In the genomic region with DNA sequence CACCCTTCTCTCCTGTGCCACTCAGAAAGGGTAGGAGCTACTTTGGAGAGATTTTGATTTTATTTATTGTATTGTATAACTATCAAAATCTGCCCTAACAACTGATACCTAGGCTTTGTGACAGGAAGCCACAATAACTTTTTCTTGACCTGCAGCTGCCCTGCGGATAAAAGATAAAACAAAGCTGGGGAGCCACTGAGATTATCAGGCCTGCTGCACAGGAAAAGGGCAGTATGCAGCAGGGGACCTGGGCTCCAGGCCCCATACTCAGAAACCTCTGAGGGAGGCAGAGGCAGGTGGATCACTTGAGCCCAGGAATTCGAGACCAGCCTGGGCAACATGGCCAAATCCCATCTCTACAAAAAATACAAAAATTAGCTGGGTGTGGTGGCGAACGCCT, we compare ENCODE assay signal across 10 cellular contexts. TPM values are rescaled to one million over a fixed set of nuclear protein-coding genes. Genes with fewer than 3 reads are reported as not detected.
DNase-seq lines count a peak whose midpoint lies in the region; ATAC-seq and TF ChIP-seq lines count a peak whose summit lies in the region.
"Had no signal": no experiment of that assay in that cellular context is flagged by ENCODE, and none has a peak within 500 bp of the region (broad histone marks: within the 10 kb centered on the region; RNA-seq: fewer than 3 reads in every experiment).

No MANE protein-coding gene starts in this region.

- peaks cover 31% of the 10 kb centered on the region for H3F3A ChIP-seq in neural progenitor cell (ENCODE audit: low read depth)

- peak; percentile 26 for DNase-seq in OCI-M1 (lab: John Stamatoyannopoulos, UW)
- no peak for DNase-seq in dorsolateral prefrontal cortex
- no peak for DNase-seq in neural progenitor cell (ENCODE audit: low spot score)
- no peak for DNase-seq in NCI-H748 (lab: John Stamatoyannopoulos, UW; ENCODE audit: unreplicated experiment)
- no peak for DNase-seq in foreskin keratinocyte
- DNase-seq: mucosa of descending colon, NCI-H1105 treated with DMSO at 0.1 percent for 48 hours had no signal

- H3K4me3 ChIP-seq in ACC112 (ENCODE audit: low read depth, low read length), result no peak overlapping the region
- peak overlapping the region in 32 of 59 donors; percentile 58 to 96 (median 81) for H3K4me3 ChIP-seq in dorsolateral prefrontal cortex
- no peak overlapping the region for H3K4me3 ChIP-seq in neural progenitor cell

- H2AFZ ChIP-seq in ACC112 (ENCODE audit: low read length, unreplicated experiment), result no peak overlapping the region
- H2AFZ ChIP-seq in neural progenitor cell (replicated peaks), result no peak overlapping the region

- TF ChIP-seq CTCF in dorsolateral prefrontal cortex (IDR thresholded peaks at IDR 0.05 in 54 of 56, conservative IDR thresholded peaks at IDR 0.05 in 2 of 56; ENCODE audit: low read depth in 1 of 56, partially characterized antibody in 56 of 56), result no peak
- TF ChIP-seq CTCF in neural progenitor cell (IDR thresholded peaks at IDR 0.05), result no peak
- TF ChIP-seq CTCF in foreskin keratinocyte (conservative IDR thresholded peaks at IDR 0.05), result no peak

- intact Hi-C loops in dorsolateral prefrontal cortex (cut with DNase I), result loop anchor here in 1 of 2 donors (10.0 kb wide), 1 partner anchor 102 kb away; the partner anchor contains the start of gene PCIF1

- no peaks in the 10 kb centered on the region for H4K20me1 ChIP-seq in neural progenitor cell (ENCODE audit: low read depth)

- H3K9me3 ChIP-seq in neural progenitor cell (ENCODE audit: low read depth), result no peaks in the 10 kb centered on the region
- H3K9me3 ChIP-seq: mucosa of descending colon had no signal

- peak overlapping the region; percentile 82 for H3K27ac ChIP-seq in ACC112 (ENCODE audit: low read depth, low read length)
- peak overlapping the region; percentile 7 to 98 (median 92) for H3K27ac ChIP-seq in dorsolateral prefrontal cortex
- no peak overlapping the region for H3K27ac ChIP-seq in neural progenitor cell
- no peak overlapping the region for H3K27ac ChIP-seq in foreskin keratinocyte

- no peaks in the 10 kb centered on the region for H3K27me3 ChIP-seq in ACC112 (ENCODE audit: insufficient read depth, low read length)
- H3K27me3 ChIP-seq in dorsolateral prefrontal cortex, result no peaks in the 10 kb centered on the region
- H3K27me3 ChIP-seq in neural progenitor cell, result no peaks in the 10 kb centered on the region
- H3K27me3 ChIP-seq in foreskin keratinocyte, result no peaks in the 10 kb centered on the region

- H3K4me1 Mint-ChIP-seq in neural progenitor cell, result peaks cover 29% of the 10 kb centered on the region

- peaks cover 25% of the 10 kb centered on the region for H3K4me1 ChIP-seq in ACC112 (ENCODE audit: control insufficient read depth, insufficient read depth, low read length, unreplicated experiment)
- H3K4me1 ChIP-seq in neural progenitor cell, result peaks cover 18% of the 10 kb centered on the region
- no peaks in the 10 kb centered on the region for H3K4me1 ChIP-seq in foreskin keratinocyte

- no peak overlapping the region for H3K9ac ChIP-seq in neural progenitor cell

- H3K79me2 ChIP-seq in ACC112 (ENCODE audit: control insufficient read depth, insufficient read depth, low read length, unreplicated experiment) (peaks cover 16% of the 10 kb centered on the region), neural progenitor cell (ENCODE audit: low read depth) (peaks cover 10% of the 10 kb centered on the region)

- H3K36me3 ChIP-seq in ACC112 (ENCODE audit: insufficient read depth, low read length), result no peaks in the 10 kb centered on the region
- no peaks in the 10 kb centered on the region for H3K36me3 ChIP-seq in neural progenitor cell

- peak overlapping the region; percentile 82 for H3K4me3 Mint-ChIP-seq in neural progenitor cell

- ATAC-seq in HG02938 (IDR thresholded peaks at IDR 0.05; ENCODE audit: unreplicated experiment) (no peak), foreskin keratinocyte (no peak), HG03175 (IDR thresholded peaks at IDR 0.05; ENCODE audit: unreplicated experiment) (no peak)

- no peak overlapping the region for H3K27ac Mint-ChIP-seq in neural progenitor cell

- no peaks in the 10 kb centered on the region for H3K9me3 Mint-ChIP-seq in neural progenitor cell

- no peaks in the 10 kb centered on the region for H3K36me3 Mint-ChIP-seq in neural progenitor cell

- no peak overlapping the region for H3K4me2 ChIP-seq in neural progenitor cell

- H3K27me3 Mint-ChIP-seq in neural progenitor cell (ENCODE audit: insufficient read depth, low read depth), result peaks cover 4% of the 10 kb centered on the region

RNA-seq across cellular contexts. Expression of gene SNX21, which starts 1.0 kb away (rescaled TPM):
- total RNA-seq in dorsolateral prefrontal cortex, result 10 to 100 TPM; 24.9 to 65.9 (median 37.1) TPM
- 12.2 and 18.9 TPM in 2 replicates for total RNA-seq in neural progenitor cell (ENCODE audit: low replicate concordance)
- 11.2 and 14.2 TPM in 2 replicates for total RNA-seq in foreskin keratinocyte
- polyA plus RNA-seq in foreskin keratinocyte, result 12.0 and 15.5 TPM in 2 replicates

RNA-seq across cellular contexts. Expression of gene TNNC2, which starts 5.5 kb away (rescaled TPM):
- total RNA-seq in dorsolateral prefrontal cortex, result 1 to 10 TPM in 98 of 120 experiments, under 1 TPM in 7, not detected in 15; 0.64 to 4.3 (median 1.9) TPM
- total RNA-seq in neural progenitor cell (ENCODE audit: low replicate concordance), result 0.81 TPM in 1 of 2 replicates, not detected in the other
- not detected in 2 replicates for total RNA-seq in foreskin keratinocyte
- polyA plus RNA-seq in foreskin keratinocyte, result 0.10 TPM in 1 of 2 replicates, not detected in the other

RNA-seq across cellular contexts. Expression of gene UBE2C, which starts 20.2 kb away (rescaled TPM):
- total RNA-seq in dorsolateral prefrontal cortex (1 to 10 TPM in 7 of 120 experiments, under 1 TPM in 5, not detected in 108; 0.62 to 2.7 (median 1.2) TPM), neural progenitor cell (ENCODE audit: low replicate concordance) (325 and 442 TPM in 2 replicates), foreskin keratinocyte (148 and 198 TPM in 2 replicates)
- 186 and 264 TPM in 2 replicates for polyA plus RNA-seq in foreskin keratinocyte

RNA-seq across cellular contexts. Expression of gene ACOT8, which starts 24.6 kb away (rescaled TPM):
- 10 to 100 TPM; 27.3 to 54.9 (median 41.6) TPM for total RNA-seq in dorsolateral prefrontal cortex
- total RNA-seq in neural progenitor cell (ENCODE audit: low replicate concordance), result 13.4 and 26.1 TPM in 2 replicates
- 22.3 and 31.3 TPM in 2 replicates for total RNA-seq in foreskin keratinocyte
- 27.2 and 39.9 TPM in 2 replicates for polyA plus RNA-seq in foreskin keratinocyte

RNA-seq across cellular contexts. Expression of gene ZSWIM3, which starts 24.8 kb away (rescaled TPM):
- 1 to 10 TPM; 2.8 to 9.6 (median 6.0) TPM for total RNA-seq in dorsolateral prefrontal cortex
- total RNA-seq in neural progenitor cell (ENCODE audit: low replicate concordance), result 3.7 and 5.4 TPM in 2 replicates
- total RNA-seq in foreskin keratinocyte, result 2.2 and 2.6 TPM in 2 replicates
- 1.5 and 1.6 TPM in 2 replicates for polyA plus RNA-seq in foreskin keratinocyte

Comparison
In these comparisons a context has a peak if more than half of its experiments do, and no peak if none do; other contexts are left out.
1. H3K27ac ChIP-seq: peak in ACC112 (single experiment) and dorsolateral prefrontal cortex (59 of 59); none in neural progenitor cell (single experiment) and foreskin keratinocyte (single experiment).
2. H3K4me3 ChIP-seq: peak in dorsolateral prefrontal cortex (32 of 59); none in ACC112 (single experiment) and neural progenitor cell (single experiment).
3. RNA of gene UBE2C, which starts 20.2 kb away (total RNA-seq): 325 to 442 TPM in neural progenitor cell and 148 to 198 TPM in foreskin keratinocyte; 0.62 to 2.7 TPM in dorsolateral prefrontal cortex; every median in the first group is over 10 times any median in the second.